In the genomic region with DNA sequence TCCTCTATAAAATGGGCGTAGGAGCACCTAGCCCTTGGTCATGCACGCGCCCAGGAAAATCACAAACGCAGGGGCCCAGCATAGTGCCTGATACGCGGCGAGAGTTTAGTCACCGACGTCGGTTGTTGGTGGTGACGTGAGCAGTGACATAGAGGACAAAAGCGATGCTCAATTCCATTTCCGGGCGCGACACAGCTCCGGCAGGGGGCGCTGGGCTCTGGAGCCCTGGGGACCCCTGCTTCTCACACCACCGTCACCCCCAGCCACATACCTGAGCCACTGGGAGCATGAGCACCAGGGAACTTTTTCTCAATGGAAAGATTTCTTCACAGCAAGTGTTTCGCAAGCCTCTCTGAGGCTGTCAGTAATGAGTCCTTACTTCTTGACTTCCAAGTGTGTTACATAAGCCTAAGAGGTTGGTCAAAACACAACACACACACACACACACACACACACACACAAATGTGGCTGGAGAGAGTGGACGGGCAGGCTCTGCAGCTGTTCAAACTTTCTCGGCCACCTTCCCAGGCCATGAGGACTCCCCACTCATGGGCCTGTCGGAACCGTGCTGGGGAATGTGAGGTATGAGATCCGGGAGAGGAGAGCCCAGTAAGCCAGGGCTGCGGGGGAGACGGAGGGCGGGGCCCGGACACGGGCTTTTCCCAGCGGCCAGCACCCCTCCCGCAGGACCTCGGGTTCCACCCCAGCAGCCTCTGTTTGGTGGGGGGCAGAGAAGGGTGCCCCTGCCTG, we compare ENCODE assay signal across 9 cellular contexts. TPM values are rescaled to one million over a fixed set of nuclear protein-coding genes. Genes with fewer than 3 reads are reported as not detected.
A peak's percentile ranks its signal among the peaks of the same experiment; 100 is the strongest.
DNase-seq lines count a peak whose midpoint lies in the region; ATAC-seq and TF ChIP-seq lines count a peak whose summit lies in the region.
"Had no signal": no experiment of that assay in that cellular context is flagged by ENCODE, and none has a peak within 500 bp of the region (broad histone marks: within the 10 kb centered on the region; RNA-seq: fewer than 3 reads in every experiment).

No MANE protein-coding gene starts in this region.

- CTCF ChIA-PET in activated CD4-positive, alpha-beta T cell treated with anti-CD3 and anti-CD28 coated beads for 36 hours (lab: Charles Lee), result no interaction called here

- POLR2A ChIA-PET in activated CD4-positive, alpha-beta T cell treated with anti-CD3 and anti-CD28 coated beads for 36 hours (lab: Charles Lee), result no interaction called here

- in situ Hi-C loops in transverse colon (cut with MboI; ENCODE audit: low pct_ligation_motif_present in 1 of 4, low pct_unique_long_range_greater_than_20kb in 1 of 4, low sequenced_read_pairs in 3 of 4), result loop anchor here in 1 of 4 donors (25.0 kb wide), 1 partner anchor 193 kb away; a partner anchor contains a TSS

- peaks cover 16% of the 10 kb centered on the region for H3K4me1 Mint-ChIP-seq in activated CD4-positive, alpha-beta T cell treated with anti-CD3 and anti-CD28 coated beads for 36 hours
- H3K4me1 Mint-ChIP-seq in activated CD4-positive, alpha-beta T cell treated with anti-CD3 and anti-CD28 coated beads, Interleukin-2, amount 10 ng/mL, durations not matched to agents 24 days and 14 days, result peaks cover 11% of the 10 kb centered on the region

- DNase-seq in activated CD4-positive, alpha-beta T cell treated with anti-CD3 and anti-CD28 coated beads for 36 hours, result peak; percentile 13
- no peak for DNase-seq in activated CD4-positive, alpha-beta T cell treated with anti-CD3 and anti-CD28 coated beads, Interleukin-2, amount 10 ng/mL, durations not matched to agents 24 days and 14 days
- DNase-seq in cerebellar cortex (ENCODE audit: low spot score) (peak; percentile 8), right lobe of liver (peak in 1 of 3 donors; percentile 59), transverse colon (peak; percentile 40), NCI-H1048 (lab: John Stamatoyannopoulos, UW) (no peak)
- DNase-seq: CD4-positive, CD25-positive, alpha-beta regulatory T cell had no signal

- H3K4me1 ChIP-seq in right lobe of liver (peaks cover 0 to 15% (median 3%) of the 10 kb centered on the region in 4 donors), transverse colon (peaks cover 17 to 26% (median 23%) of the 10 kb centered on the region in 4 donors)

- TF ChIP-seq EP300 in transverse colon (IDR thresholded peaks at IDR 0.05; ENCODE audit: low read depth), result no peak

- no peaks in the 10 kb centered on the region for H3K36me3 Mint-ChIP-seq in activated CD4-positive, alpha-beta T cell treated with anti-CD3 and anti-CD28 coated beads for 36 hours (ENCODE audit: low read depth)
- H3K36me3 Mint-ChIP-seq in activated CD4-positive, alpha-beta T cell treated with anti-CD3 and anti-CD28 coated beads, Interleukin-2, amount 10 ng/mL, durations not matched to agents 24 days and 14 days (ENCODE audit: low read depth), result no peaks in the 10 kb centered on the region
- H3K36me3 Mint-ChIP-seq: CD4-positive, CD25-positive, alpha-beta regulatory T cell had no signal

- 83% methylated on average over 15 of the region's 32 CpGs for WGBS in right lobe of liver (ENCODE audit: insufficient coverage, low coverage, low lambda C conversion rate, missing lambda C conversion rate)
- WGBS in transverse colon (ENCODE audit: low coverage in 1 of 2), 2 donors, result 42 to 72% methylated on average over 2 to 32 of the region's 32 CpGs

- no peaks in the 10 kb centered on the region for H3K9me3 ChIP-seq in right lobe of liver
- no peaks in the 10 kb centered on the region for H3K9me3 ChIP-seq in transverse colon

- H3K36me3 ChIP-seq in right lobe of liver (no peaks in the 10 kb centered on the region), transverse colon (no peaks in the 10 kb centered on the region)

- no peak for ATAC-seq in activated CD4-positive, alpha-beta T cell treated with anti-CD3 and anti-CD28 coated beads for 36 hours
- ATAC-seq in right lobe of liver (peak in 3 of 4 donors; percentile 2 to 24 (median 11)), HG02642 (IDR thresholded peaks at IDR 0.05; ENCODE audit: poor library complexity, unreplicated experiment) (no peak), GM18519 (IDR thresholded peaks at IDR 0.05; ENCODE audit: low FRiP score, unreplicated experiment) (no peak)

- H3K27me3 ChIP-seq in right lobe of liver (no peaks in the 10 kb centered on the region), transverse colon (no peaks in the 10 kb centered on the region)

- peaks cover 15% of the 10 kb centered on the region for H3K27me3 Mint-ChIP-seq in activated CD4-positive, alpha-beta T cell treated with anti-CD3 and anti-CD28 coated beads for 36 hours
- peaks cover 15% of the 10 kb centered on the region for H3K27me3 Mint-ChIP-seq in activated CD4-positive, alpha-beta T cell treated with anti-CD3 and anti-CD28 coated beads, Interleukin-2, amount 10 ng/mL, durations not matched to agents 24 days and 14 days

- H3K4me3 ChIP-seq in right lobe of liver (no peak overlapping the region), transverse colon (no peak overlapping the region)

- intact Hi-C loops in activated CD4-positive, alpha-beta T cell treated with anti-CD3 and anti-CD28 coated beads for 36 hours (cut with DNase I, micrococcal nuclease), result loop anchor here in 1 of 2 experiments (5.0 kb wide), 1 partner anchor 198 kb away; a partner anchor contains a TSS
- intact Hi-C loops in activated CD4-positive, alpha-beta T cell treated with anti-CD3 and anti-CD28 coated beads, Interleukin-2, amount 10 ng/mL, durations not matched to agents 24 days and 14 days (cut with micrococcal nuclease), result loop anchor here (5.0 to 10.0 kb wide), 4 partner anchors 100 to 322 kb away; a partner anchor contains a TSS
- intact Hi-C loops in right lobe of liver (cut with DNase I) (no loop called here), transverse colon (cut with DNase I; ENCODE audit: low total_unique reads) (no loop called here)

- TF ChIP-seq CTCF in right lobe of liver (IDR thresholded peaks at IDR 0.05) (peak in 1 of 4 donors; percentile 19), transverse colon (IDR thresholded peaks at IDR 0.05) (peak in 1 of 5 experiments; percentile 10)

- H3K9me3 Mint-ChIP-seq in activated CD4-positive, alpha-beta T cell treated with anti-CD3 and anti-CD28 coated beads for 36 hours (ENCODE audit: low read depth), result no peaks in the 10 kb centered on the region
- no peaks in the 10 kb centered on the region for H3K9me3 Mint-ChIP-seq in activated CD4-positive, alpha-beta T cell treated with anti-CD3 and anti-CD28 coated beads, Interleukin-2, amount 10 ng/mL, durations not matched to agents 24 days and 14 days

- H3K4me3 Mint-ChIP-seq in activated CD4-positive, alpha-beta T cell treated with anti-CD3 and anti-CD28 coated beads for 36 hours, result no peak overlapping the region
- no peak overlapping the region for H3K4me3 Mint-ChIP-seq in activated CD4-positive, alpha-beta T cell treated with anti-CD3 and anti-CD28 coated beads, Interleukin-2, amount 10 ng/mL, durations not matched to agents 24 days and 14 days

- peak overlapping the region in 2 of 3 donors; percentile 13 to 27 for H3K27ac ChIP-seq in right lobe of liver
- H3K27ac ChIP-seq in transverse colon, result peak overlapping the region; percentile 71 to 81 (median 74)

- no peak for TF ChIP-seq POLR2A in right lobe of liver (IDR thresholded peaks at IDR 0.05)
- TF ChIP-seq POLR2A in transverse colon (IDR thresholded peaks at IDR 0.05), result peak; percentile 8

- H3K27ac Mint-ChIP-seq in activated CD4-positive, alpha-beta T cell treated with anti-CD3 and anti-CD28 coated beads for 36 hours, result no peak overlapping the region
- H3K27ac Mint-ChIP-seq in activated CD4-positive, alpha-beta T cell treated with anti-CD3 and anti-CD28 coated beads, Interleukin-2, amount 10 ng/mL, durations not matched to agents 24 days and 14 days, result no peak overlapping the region

RNA-seq across cellular contexts. Expression of a gene that starts 36.9 kb away (rescaled TPM):
- total RNA-seq in activated CD4-positive, alpha-beta T cell treated with anti-CD3 and anti-CD28 coated beads for 36 hours, result not detected
- total RNA-seq in activated CD4-positive, alpha-beta T cell treated with anti-CD3 and anti-CD28 coated beads, Interleukin-2, amount 10 ng/mL, durations not matched to agents 24 days and 14 days, result not detected in 2 replicates
- total RNA-seq in right lobe of liver (10 to 100 TPM in 1 of 6 experiments, 1 to 10 TPM in 3, under 1 TPM in 1, not detected in 1; 0.63 to 22.9 (median 1.1) TPM), transverse colon (not detected)
- total RNA-seq: CD4-positive, CD25-positive, alpha-beta regulatory T cell had no signal

Comparison
In these comparisons a context has a peak if more than half of its experiments do, and no peak if none do; other contexts are left out.
1. DNase-seq: peak in activated CD4-positive, alpha-beta T cell treated with anti-CD3 and anti-CD28 coated beads for 36 hours (single experiment), cerebellar cortex (single experiment) and transverse colon (single experiment); none in activated CD4-positive, alpha-beta T cell treated with anti-CD3 and anti-CD28 coated beads, Interleukin-2, amount 10 ng/mL, durations not matched to agents 24 days and 14 days (single experiment) and NCI-H1048 (single experiment).
2. ATAC-seq: peak in right lobe of liver (3 of 4); none in activated CD4-positive, alpha-beta T cell treated with anti-CD3 and anti-CD28 coated beads for 36 hours (single experiment), HG02642 (single experiment) and GM18519 (single experiment).